24 cellular contexts compared by ENCODE assay signal in the genomic region with DNA sequence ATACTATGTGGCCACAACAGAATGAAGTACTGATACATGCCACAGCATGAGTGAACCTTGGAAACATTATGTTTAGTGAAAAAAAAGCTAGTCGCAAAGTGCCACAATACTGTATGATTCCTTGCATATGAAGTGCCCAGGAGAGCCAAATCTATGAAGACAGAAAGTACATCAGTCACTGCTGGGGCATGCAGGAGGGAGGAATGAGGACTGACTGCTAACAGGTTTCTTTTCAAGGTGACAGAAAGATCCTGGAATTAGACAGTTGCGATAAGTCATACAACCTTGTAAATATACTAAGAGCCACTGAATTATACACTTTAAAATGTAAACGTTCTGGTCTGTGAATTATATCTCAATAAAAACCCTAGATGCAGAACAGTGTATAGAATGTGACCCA. TPM values are rescaled to one million over a fixed set of nuclear protein-coding genes. Genes with fewer than 3 reads are reported as not detected.
DNase-seq lines count a peak whose midpoint lies in the region; ATAC-seq, FAIRE-seq and TF ChIP-seq lines count a peak whose summit lies in the region.
"Had no signal": no experiment of that assay in that cellular context is flagged by ENCODE, and none has a peak within 500 bp of the region (broad histone marks: within the 10 kb centered on the region; RNA-seq: fewer than 3 reads in every experiment).

No MANE protein-coding gene starts in this region.

- TF ChIP-seq CTCF in IMR-90 (conservative IDR thresholded peaks at IDR 0.05; ENCODE audit: low read depth, low read length) (no peak), RWPE2 (IDR thresholded peaks at IDR 0.05; ENCODE audit: poor library complexity, severe bottlenecking) (no peak), kidney (IDR thresholded peaks at IDR 0.05; ENCODE audit: borderline replicate concordance, extremely low read depth, insufficient read depth) (no peak), coronary artery (IDR thresholded peaks at IDR 0.05) (no peak), PC-3 (conservative IDR thresholded peaks at IDR 0.05; ENCODE audit: low read depth, low read length) (no peak)

- 100% methylated on average over 1 of the region's 3 CpGs; no CpG with 5 or more reads in 1 of the 2 experiments for WGBS in IMR-90 (ENCODE audit: extremely low coverage in 2 of 2, insufficient read length in 1 of 2), 2 experiments

- H2BK20ac ChIP-seq in IMR-90 (ENCODE audit: low read depth, low read length), result no peak overlapping the region

- no peak overlapping the region for H2BK120ac ChIP-seq in IMR-90 (ENCODE audit: low read depth, low read length)

- 0 out of 2 replicates have a peak overlapping the region, but pooled peaks have one; percentile 38 for H3K23ac ChIP-seq in IMR-90 (ENCODE audit: low read depth, low read length)

- no peak for TF ChIP-seq RAD21 in IMR-90 (IDR thresholded peaks at IDR 0.05; ENCODE audit: low read length)

- H3K9ac ChIP-seq in IMR-90 (ENCODE audit: low read depth, low read length), result no peak overlapping the region
- peak overlapping the region in 1 of 2 donors; percentile 0 for H3K9ac ChIP-seq in kidney (ENCODE audit: low read length in 2 of 2)
- H3K9ac ChIP-seq in PC-3 (ENCODE audit: low read length), result no peak overlapping the region

- peaks cover 12% of the 10 kb centered on the region for H3F3A ChIP-seq in PC-3 (ENCODE audit: low read length, unreplicated experiment)

- 0 out of 2 replicates have a peak overlapping the region, but pooled peaks have one; percentile 4 for H3K14ac ChIP-seq in IMR-90 (replicated peaks; ENCODE audit: low read depth, low read length)

- POLR2A ChIA-PET in IMR-90 (lab: Charles Lee; ENCODE audit: unreplicated experiment) (no interaction called here), PC-3 (lab: Charles Lee; ENCODE audit: unreplicated experiment) (no interaction called here)

- no peaks in the 10 kb centered on the region for H3K9me3 ChIP-seq in IMR-90 (ENCODE audit: control insufficient read depth, insufficient read depth, low read length)
- H3K9me3 ChIP-seq in RWPE2 (ENCODE audit: severe bottlenecking), result no peaks in the 10 kb centered on the region
- H3K9me3 ChIP-seq in kidney (ENCODE audit: control insufficient read depth in 1 of 2, low read length in 2 of 2), result no peaks in the 10 kb centered on the region
- no peaks in the 10 kb centered on the region for H3K9me3 ChIP-seq in PC-3 (ENCODE audit: low read length)
- H3K9me3 ChIP-seq: BE2C had no signal

- peaks cover 45 to 81% of the 10 kb centered on the region in 2 experiments for H3K79me1 ChIP-seq in IMR-90 (ENCODE audit: low read depth in 1 of 2, low read length in 2 of 2)

- no peaks in the 10 kb centered on the region for H3K9me2 ChIP-seq in PC-3 (replicated peaks; ENCODE audit: low read length)

- H3K27me3 ChIP-seq in ACC112 (ENCODE audit: insufficient read depth, low read length) (no peaks in the 10 kb centered on the region), IMR-90 (ENCODE audit: control insufficient read depth, insufficient read depth, low read length) (no peaks in the 10 kb centered on the region), RWPE2 (ENCODE audit: insufficient read depth, poor library complexity, severe bottlenecking) (no peaks in the 10 kb centered on the region), PC-3 (ENCODE audit: low read length) (no peaks in the 10 kb centered on the region)
- H3K27me3 ChIP-seq: BE2C had no signal

- in situ Hi-C loops in IMR-90 (cut with MboI; ENCODE audit: low sequenced_read_pairs), result no loop called here

- ATAC-seq in IMR-90 (ENCODE audit: low read depth) (no peak), RWPE2 (ENCODE audit: low read depth) (no peak), PC-3 (no peak)
- ATAC-seq: GM23338 had no signal

- no peak overlapping the region for H2BK15ac ChIP-seq in IMR-90 (ENCODE audit: low read depth, low read length)

- H3K4ac ChIP-seq in IMR-90 (ENCODE audit: low read depth, low read length), result no peak overlapping the region

- dilution Hi-C loops in IMR-90 (cut with HindIII; ENCODE audit: low sequenced_read_pairs, unreplicated experiment), result no loop called here

- no peak for FAIRE-seq in kidney (lab: Jason Lieb, UNC)
- FAIRE-seq: GM12892, GM18507, H54 had no signal

- no peak overlapping the region for H4K91ac ChIP-seq in IMR-90 (ENCODE audit: insufficient read depth, low read depth, low read length)

- H3K56ac ChIP-seq in IMR-90 (ENCODE audit: extremely low read depth, insufficient read depth, low read length), result no peak overlapping the region

- peaks cover 16% of the 10 kb centered on the region for H3K9me1 ChIP-seq in IMR-90 (ENCODE audit: insufficient read depth, low read length)

- no peak overlapping the region for H4K5ac ChIP-seq in IMR-90 (ENCODE audit: low read depth, low read length)

- H2AFZ ChIP-seq in ACC112 (ENCODE audit: low read length, unreplicated experiment) (no peak overlapping the region), IMR-90 (replicated peaks; ENCODE audit: low read length, poor library complexity) (no peak overlapping the region), PC-3 (ENCODE audit: low read length) (no peak overlapping the region)
- H2AFZ ChIP-seq: GM23338 had no signal

- BruUV-seq in IMR-90 (replicated peaks; lab: Mats Ljungman, UMichigan) (no TSS peak), PC-3 (replicated peaks; lab: Mats Ljungman, UMichigan) (no TSS peak)

- peaks cover 39% of the 10 kb centered on the region for H4K20me1 ChIP-seq in IMR-90 (ENCODE audit: insufficient read depth, low read length)
- no peaks in the 10 kb centered on the region for H4K20me1 ChIP-seq in PC-3 (ENCODE audit: low read length)

- H3K4me2 ChIP-seq in IMR-90 (ENCODE audit: low read depth, low read length) (no peak overlapping the region), PC-3 (ENCODE audit: low read length) (no peak overlapping the region)
- H3K4me2 ChIP-seq: GM23338 had no signal

- CTCF ChIA-PET in IMR-90 (lab: Yijun Ruan, JAX) (no interaction called here), PC-3 (lab: Charles Lee) (no interaction called here)

- intact Hi-C loops in IMR-90 (cut with micrococcal nuclease), result no loop called here
- intact Hi-C loops in kidney (cut with DNase I), result no loop called here
- intact Hi-C loops in PC-3 (cut with micrococcal nuclease), result no loop called here

- H3K79me2 ChIP-seq in ACC112 (ENCODE audit: control insufficient read depth, insufficient read depth, low read length, unreplicated experiment) (peaks cover 81% of the 10 kb centered on the region), PC-3 (ENCODE audit: low read length) (peaks cover 65% of the 10 kb centered on the region)

- no peak overlapping the region for H2BK5ac ChIP-seq in IMR-90 (ENCODE audit: low read depth, low read length, poor library complexity, severe bottlenecking)

- H4K8ac ChIP-seq in IMR-90 (ENCODE audit: low read depth in 2 of 2, low read length in 2 of 2), result no peak overlapping the region

- H3K36me3 ChIP-seq in ACC112 (ENCODE audit: insufficient read depth, low read length) (peaks cover 61% of the 10 kb centered on the region), IMR-90 (ENCODE audit: control insufficient read depth, insufficient read depth, low read length) (peaks cover 53% of the 10 kb centered on the region), RWPE2 (ENCODE audit: low read depth) (peaks cover 97% of the 10 kb centered on the region), kidney (ENCODE audit: control insufficient read depth in 1 of 2, insufficient read depth in 2 of 2, low read length in 2 of 2) (peaks cover 34 to 40% of the 10 kb centered on the region in 2 donors), PC-3 (ENCODE audit: low read depth, low read length) (peaks cover 72% of the 10 kb centered on the region)
- H3K36me3 ChIP-seq: BE2C had no signal

- DNase-seq in IMR-90, result no peak
- no peak for DNase-seq in RWPE2 (ENCODE audit: low spot score)
- DNase-seq in kidney, result no peak
- no peak for DNase-seq in coronary artery (ENCODE audit: low spot score)
- no peak for DNase-seq in PC-3
- no peak for DNase-seq in NCI-H748 (lab: John Stamatoyannopoulos, UW; ENCODE audit: unreplicated experiment)
- DNase-seq: ACHN; BE2C; C1 segment of cervical spinal cord; CD4-positive, CD25-positive, alpha-beta regulatory T cell; CD8-positive, alpha-beta memory T cell; COR-L47; DMS 273 treated with DMSO at 0.1 percent for 48 hours; DMS53; DND-41; EL; HCEC 1CT had no signal

- TF ChIP-seq POLR2A in IMR-90 (IDR thresholded peaks at IDR 0.05; ENCODE audit: low read depth, low read length), result no peak

- H3K4me3 ChIP-seq in ACC112 (ENCODE audit: low read depth, low read length) (no peak overlapping the region), IMR-90 (ENCODE audit: insufficient read depth, low read depth, low read length) (no peak overlapping the region), RWPE2 (ENCODE audit: severe bottlenecking) (no peak overlapping the region), kidney (ENCODE audit: low read length in 2 of 2) (no peak overlapping the region), coronary artery (no peak overlapping the region), PC-3 (ENCODE audit: low read length) (no peak overlapping the region)
- H3K4me3 ChIP-seq: GM23338 had no signal

- peak overlapping the region; percentile 41 for H3K27ac ChIP-seq in ACC112 (ENCODE audit: low read depth, low read length)
- 0 out of 2 replicates have a peak overlapping the region, but pooled peaks have one; percentile 51 for H3K27ac ChIP-seq in IMR-90 (ENCODE audit: insufficient read depth, low read length)
- peak overlapping the region; percentile 91 for H3K27ac ChIP-seq in RWPE2 (ENCODE audit: poor library complexity, severe bottlenecking)
- peak overlapping the region; percentile 20 to 78 for H3K27ac ChIP-seq in kidney (ENCODE audit: low read depth in 2 of 2, low read length in 2 of 2)
- H3K27ac ChIP-seq in coronary artery, result no peak overlapping the region
- no peak overlapping the region for H3K27ac ChIP-seq in PC-3 (ENCODE audit: low read length)

- H2AK5ac ChIP-seq in IMR-90 (ENCODE audit: low read depth, low read length), result peak overlapping the region; percentile 56

- peaks cover 67% of the 10 kb centered on the region for H3K4me1 ChIP-seq in ACC112 (ENCODE audit: control insufficient read depth, insufficient read depth, low read length, unreplicated experiment)
- H3K4me1 ChIP-seq in IMR-90 (ENCODE audit: control insufficient read depth, insufficient read depth, low read length), result peaks cover 7% of the 10 kb centered on the region
- H3K4me1 ChIP-seq in RWPE2 (ENCODE audit: insufficient read depth, poor library complexity, severe bottlenecking), result peaks cover 40% of the 10 kb centered on the region
- H3K4me1 ChIP-seq in kidney (ENCODE audit: control insufficient read depth in 1 of 2, insufficient read depth in 1 of 2, low read depth in 1 of 2, low read length in 2 of 2), result peaks cover 7 to 28% of the 10 kb centered on the region in 2 donors
- peaks cover 59% of the 10 kb centered on the region for H3K4me1 ChIP-seq in PC-3 (ENCODE audit: insufficient read depth, low read length)
- H3K4me1 ChIP-seq: BE2C had no signal

- H2AK9ac ChIP-seq in IMR-90 (replicated peaks; ENCODE audit: low read depth, low read length, poor library complexity), result no peak overlapping the region

- no peak overlapping the region for H3K18ac ChIP-seq in IMR-90 (ENCODE audit: low read depth, low read length)

RNA-seq across cellular contexts. Expression of gene C11orf91, which starts 11.8 kb away (rescaled TPM):
- not detected in 2 replicates for total RNA-seq in IMR-90 (2012; rRNA removed)
- polyA plus RNA-seq in IMR-90 (2012; rRNA removed), result 0.10 TPM in 1 of 2 replicates, not detected in the other
- polyA plus RNA-seq in IMR-90 (2012; cell fraction: cytosol; rRNA removed), result 0.27 TPM in 1 of 2 replicates, not detected in the other
- 0.11 and 0.21 TPM in 2 replicates for polyA plus RNA-seq in IMR-90 (2012; cell fraction: nucleus; rRNA removed; ENCODE audit: low replicate concordance)
- total RNA-seq in kidney, result not detected
- not detected for polyA plus RNA-seq in kidney (ENCODE audit: insufficient read depth, low read depth, low replicate concordance)
- 1.0 TPM in 1 of 2 replicates, not detected in the other for total RNA-seq in PC-3 (2014; rRNA removed)
- total RNA-seq: A172; CD4-positive, CD25-positive, alpha-beta regulatory T cell; CD8-positive, alpha-beta memory T cell; G401; GM23338 had no signal
- polyA plus RNA-seq: CD4-positive, CD25-positive, alpha-beta regulatory T cell; CD8-positive, alpha-beta memory T cell; GM23338 had no signal

RNA-seq across cellular contexts. Expression of gene CD59, which starts 23.8 kb away (rescaled TPM):
- total RNA-seq in IMR-90 (2012; rRNA removed) (637 and 765 TPM in 2 replicates), kidney (1,010 TPM), PC-3 (2014; rRNA removed) (134 and 170 TPM in 2 replicates)
- polyA plus RNA-seq in IMR-90 (2012; rRNA removed) (1,066 and 1,140 TPM in 2 replicates), kidney (ENCODE audit: insufficient read depth, low read depth, low replicate concordance) (559 TPM)
- 293 and 869 TPM in 2 replicates for polyA plus RNA-seq in IMR-90 (2012; cell fraction: cytosol; rRNA removed)
- polyA plus RNA-seq in IMR-90 (2012; cell fraction: nucleus; rRNA removed; ENCODE audit: low replicate concordance), result 63.7 and 319 TPM in 2 replicates

Comparison
In these comparisons a context has a peak if more than half of its experiments do, and no peak if none do; other contexts are left out.
1. H3K27ac ChIP-seq: peak in ACC112 (single experiment), IMR-90 (single experiment), RWPE2 (single experiment) and kidney (2 of 2); none in coronary artery (0 of 2) and PC-3 (single experiment).